8 cellular contexts compared by ENCODE assay signal in genomic region chr10:120979435-120980315, GRCh38.
A peak's percentile ranks its signal among the peaks of the same experiment; 100 is the strongest.
DNase-seq lines count a peak whose midpoint lies in the region; ATAC-seq and TF ChIP-seq lines count a peak whose summit lies in the region.

No MANE protein-coding gene starts in this region.

- H3K4me3 ChIP-seq in Panc1 (ENCODE audit: low read depth in 2 of 2, low read length in 2 of 2) (peak overlapping the region; percentile 25 to 46), esophagus muscularis mucosa (peak overlapping the region; percentile 45 to 55 (median 48))

- TF ChIP-seq POLR2A in esophagus muscularis mucosa (IDR thresholded peaks at IDR 0.05; ENCODE audit: low read depth): no peak

- peaks cover 7% of the 10 kb centered on the region for H3K9me3 Mint-ChIP-seq in neural crest cell

- DNase-seq in NCI-H524 (lab: John Stamatoyannopoulos, UW) (peak; percentile 28 to 53), NCI-H524 treated with DMSO at 0.1 percent for 48 hours (lab: John Stamatoyannopoulos, UW) (no peak), Panc1 (ENCODE audit: low read depth, low spot score) (no peak), esophagus muscularis mucosa (ENCODE audit: extremely low spot score) (no peak), neural crest cell (ENCODE audit: low read depth, low spot score) (peak; percentile 40), SKM-1 (lab: John Stamatoyannopoulos, UW; ENCODE audit: unreplicated experiment) (no peak)

- no peaks in the 10 kb centered on the region for H3K36me3 ChIP-seq in Panc1 (ENCODE audit: control insufficient read depth, insufficient read depth, low read length)
- no peaks in the 10 kb centered on the region for H3K36me3 ChIP-seq in esophagus muscularis mucosa

- no peak for TF ChIP-seq CTCF in Panc1 (IDR thresholded peaks at IDR 0.05)
- no peak for TF ChIP-seq CTCF in esophagus muscularis mucosa (IDR thresholded peaks at IDR 0.05)
- TF ChIP-seq CTCF in neural crest cell (conservative IDR thresholded peaks at IDR 0.05): no peak

- H3K36me3 Mint-ChIP-seq in neural crest cell (ENCODE audit: low read depth): peaks cover 7% of the 10 kb centered on the region

- POLR2A ChIA-PET in Panc1 (lab: Charles Lee): no interaction called here

- CTCF ChIA-PET in Panc1 (lab: Charles Lee): no interaction called here

- no TSS peak for BruUV-seq in Panc1 (replicated peaks; lab: Mats Ljungman, UMichigan)

- peak overlapping the region; percentile 75 for H3K27ac Mint-ChIP-seq in neural crest cell (ENCODE audit: unreplicated experiment)

- peak overlapping the region; percentile 91 for H3K4me3 Mint-ChIP-seq in neural crest cell

- TF ChIP-seq EP300 in esophagus muscularis mucosa (IDR thresholded peaks at IDR 0.05): no peak

- intact Hi-C loops in Panc1 (cut with micrococcal nuclease; ENCODE audit: unreplicated experiment) (no loop called here), esophagus muscularis mucosa (cut with DNase I) (loop anchor here (10.0 kb wide), 1 partner anchor 435 kb away; no protein-coding TSS in a partner anchor)

- H3K27me3 ChIP-seq in Panc1 (ENCODE audit: control insufficient read depth, insufficient read depth, low read length) (peaks cover 12% of the 10 kb centered on the region), esophagus muscularis mucosa (peaks cover 0 to 34% (median 0%) of the 10 kb centered on the region in 4 donors)

- H3K9me3 ChIP-seq in Panc1 (ENCODE audit: control insufficient read depth, insufficient read depth, low read depth, low read length) (no peaks in the 10 kb centered on the region), esophagus muscularis mucosa (peaks cover 0 to 7% (median 0%) of the 10 kb centered on the region in 4 donors)

- H3K4me1 Mint-ChIP-seq in neural crest cell: peaks cover 31% of the 10 kb centered on the region

- in situ Hi-C loops in Panc1 (cut with HindIII; ENCODE audit: low pct_unique_long_range_greater_than_20kb, low sequenced_read_pairs): no loop called here

- WGBS in esophagus muscularis mucosa: 10% methylated on average over 42 of the region's 69 CpGs

- peaks cover 58% of the 10 kb centered on the region for H3K27me3 Mint-ChIP-seq in neural crest cell (ENCODE audit: low read depth)

- peaks cover 9% of the 10 kb centered on the region for H3K4me1 ChIP-seq in Panc1 (ENCODE audit: control insufficient read depth, insufficient read depth, low read length)
- peaks cover 8 to 17% (median 14%) of the 10 kb centered on the region in 4 donors for H3K4me1 ChIP-seq in esophagus muscularis mucosa

- H3K27ac ChIP-seq in Panc1 (ENCODE audit: low read length) (no peak overlapping the region), esophagus muscularis mucosa (replicated peaks in 1 of 4) (no peak overlapping the region)

- ATAC-seq in Panc1 (peak; percentile 82), HG02885 (IDR thresholded peaks at IDR 0.05; ENCODE audit: poor library complexity, unreplicated experiment) (no peak), GM18861 (IDR thresholded peaks at IDR 0.05; ENCODE audit: unreplicated experiment) (no peak)

Comparison
In these comparisons a context has a peak if more than half of its experiments do, and no peak if none do; other contexts are left out.
1. DNase-seq: peak in NCI-H524 (2 of 2) and neural crest cell (single experiment); none in NCI-H524 treated with DMSO at 0.1 percent for 48 hours (single experiment), Panc1 (single experiment), esophagus muscularis mucosa (single experiment) and SKM-1 (single experiment).